Comparison of ENCODE assay signal across 1 cellular context in the genomic region with DNA sequence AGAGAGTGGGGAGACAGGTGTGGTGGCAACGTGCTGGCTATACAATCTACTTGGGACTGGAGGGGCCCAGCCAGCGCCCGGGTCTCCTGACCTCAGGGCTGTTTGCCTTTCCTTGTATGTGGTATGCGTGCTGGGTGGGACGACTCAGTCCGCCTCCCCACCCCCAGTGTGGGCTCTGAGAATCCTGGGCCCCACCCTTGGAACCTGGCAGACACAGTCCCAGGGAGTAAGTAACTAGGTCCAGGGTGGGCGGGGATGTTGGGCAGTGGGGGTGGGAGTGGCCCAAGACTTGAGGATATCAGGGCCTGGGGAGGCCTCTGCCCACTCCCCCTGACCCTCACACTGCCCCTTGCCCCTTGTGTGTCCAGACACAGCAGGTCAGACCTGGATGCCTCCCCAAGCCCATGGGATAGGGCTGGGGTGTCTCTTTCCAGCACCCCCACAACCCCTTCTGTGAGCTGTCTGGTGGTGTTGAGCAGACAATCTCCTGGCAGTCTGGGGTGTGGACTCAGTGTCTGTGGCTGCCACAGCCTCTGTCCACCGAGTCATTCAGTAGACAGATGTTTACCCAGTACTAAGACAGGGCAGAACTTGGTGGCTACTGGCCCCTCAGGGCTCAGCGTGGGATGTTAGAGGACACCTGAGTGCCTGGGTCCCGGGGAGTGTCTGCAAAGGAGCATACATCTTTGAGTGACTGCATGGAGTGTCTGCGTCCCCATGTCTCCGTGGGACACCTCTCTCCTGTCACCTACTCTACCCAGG.
TF ChIP-seq lines count a peak whose summit lies in the region.

No MANE protein-coding gene starts in this region.

TF ChIP-seq in HepG2, 621 proteins besides CTCF, POLR2A, EP300 and RAD21 (continued from another document and continues in another):
- TF ChIP-seq, protein P1, sequence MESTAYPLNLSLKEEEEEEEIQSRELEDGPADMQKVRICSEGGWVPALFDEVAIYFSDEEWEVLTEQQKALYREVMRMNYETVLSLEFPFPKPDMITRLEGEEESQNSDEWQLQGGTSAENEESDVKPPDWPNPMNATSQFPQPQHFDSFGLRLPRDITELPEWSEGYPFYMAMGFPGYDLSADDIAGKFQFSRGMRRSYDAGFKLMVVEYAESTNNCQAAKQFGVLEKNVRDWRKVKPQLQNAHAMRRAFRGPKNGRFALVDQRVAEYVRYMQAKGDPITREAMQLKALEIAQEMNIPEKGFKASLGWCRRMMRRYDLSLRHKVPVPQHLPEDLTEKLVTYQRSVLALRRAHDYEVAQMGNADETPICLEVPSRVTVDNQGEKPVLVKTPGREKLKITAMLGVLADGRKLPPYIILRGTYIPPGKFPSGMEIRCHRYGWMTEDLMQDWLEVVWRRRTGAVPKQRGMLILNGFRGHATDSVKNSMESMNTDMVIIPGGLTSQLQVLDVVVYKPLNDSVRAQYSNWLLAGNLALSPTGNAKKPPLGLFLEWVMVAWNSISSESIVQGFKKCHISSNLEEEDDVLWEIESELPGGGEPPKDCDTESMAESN (CRISPR knock-in tag; conservative IDR thresholded peaks at IDR 0.05): 0 out of 2 replicates have a peak, but pooled peaks have one; percentile 31
- TF ChIP-seq SNRNP70 (IDR thresholded peaks at IDR 0.05; ENCODE audit: low read depth, low read length) (no peak), ZNF737 (CRISPR knock-in tag; IDR thresholded peaks at IDR 0.05; ENCODE audit: borderline replicate concordance) (no peak), ZBTB20 (CRISPR knock-in tag; IDR thresholded peaks at IDR 0.05; ENCODE audit: borderline replicate concordance, low read depth) (0 out of 2 replicates have a peak, but pooled peaks have one; percentile 24), ZNF335 (CRISPR knock-in tag; IDR thresholded peaks at IDR 0.05) (no peak), KDM4B (CRISPR knock-in tag; IDR thresholded peaks at IDR 0.05) (no peak), KDM1A (CRISPR knock-in tag; IDR thresholded peaks at IDR 0.05) (no peak), ZNF605 (CRISPR knock-in tag; IDR thresholded peaks at IDR 0.05) (no peak), ZNF329 (CRISPR knock-in tag; IDR thresholded peaks at IDR 0.05; ENCODE audit: low read depth) (no peak), NCOA5 (CRISPR knock-in tag; IDR thresholded peaks at IDR 0.05) (no peak), TEAD2 (CRISPR knock-in tag; IDR thresholded peaks at IDR 0.05) (no peak), RFX5 (IDR thresholded peaks at IDR 0.05; ENCODE audit: low read depth, low read length) (no peak), SP5 (CRISPR knock-in tag; IDR thresholded peaks at IDR 0.05; ENCODE audit: borderline replicate concordance, low read depth) (peak; percentile 20; the same call in 1 of the 2 replicates), RFXAP (CRISPR knock-in tag; IDR thresholded peaks at IDR 0.05; ENCODE audit: borderline replicate concordance) (no peak), TGIF2 (CRISPR knock-in tag; IDR thresholded peaks at IDR 0.05) (peak; percentile 44; the same call in 1 of the 2 replicates), PITX1 (CRISPR knock-in tag; IDR thresholded peaks at IDR 0.05) (no peak), ZSCAN30 (CRISPR knock-in tag; IDR thresholded peaks at IDR 0.05) (no peak), KDM2A (CRISPR knock-in tag; IDR thresholded peaks at IDR 0.05; ENCODE audit: borderline replicate concordance, low read depth) (no peak), ZNF260 (CRISPR knock-in tag; IDR thresholded peaks at IDR 0.05; ENCODE audit: borderline replicate concordance, low read depth) (no peak), ZNF883 (CRISPR knock-in tag; IDR thresholded peaks at IDR 0.05; ENCODE audit: not compliant biosample characterization) (no peak), IRF2 (CRISPR knock-in tag; IDR thresholded peaks at IDR 0.05) (peak; percentile 6; the same call in 1 of the 2 replicates), ATF7 (IDR thresholded peaks at IDR 0.05) (no peak), ATF7 (CRISPR knock-in tag; IDR thresholded peaks at IDR 0.05) (no peak), POLR2AphosphoS5 (IDR thresholded peaks at IDR 0.05; ENCODE audit: low read depth, low read length) (no peak), KLF6 (CRISPR knock-in tag; IDR thresholded peaks at IDR 0.05) (no peak), ZNF781 (CRISPR knock-in tag; IDR thresholded peaks at IDR 0.05; ENCODE audit: borderline replicate concordance, not compliant biosample characterization) (no peak), DMAP1 (CRISPR knock-in tag; IDR thresholded peaks at IDR 0.05) (no peak), SOX6 (IDR thresholded peaks at IDR 0.05) (no peak), SOX6 (CRISPR knock-in tag; IDR thresholded peaks at IDR 0.05) (no peak), REXO4 (CRISPR knock-in tag; IDR thresholded peaks at IDR 0.05; ENCODE audit: borderline replicate concordance) (no peak), U2AF1 (optimal IDR thresholded peaks at IDR 0.05; ENCODE audit: low read depth, low read length) (no peak), HDAC2 (CRISPR knock-in tag; IDR thresholded peaks at IDR 0.05) (no peak), PCBP2 (optimal IDR thresholded peaks at IDR 0.05; ENCODE audit: low read depth, low read length, poor library complexity, severe bottlenecking) (no peak), ZNF709 (CRISPR knock-in tag; IDR thresholded peaks at IDR 0.05) (no peak)
- TF ChIP-seq, protein P2, sequence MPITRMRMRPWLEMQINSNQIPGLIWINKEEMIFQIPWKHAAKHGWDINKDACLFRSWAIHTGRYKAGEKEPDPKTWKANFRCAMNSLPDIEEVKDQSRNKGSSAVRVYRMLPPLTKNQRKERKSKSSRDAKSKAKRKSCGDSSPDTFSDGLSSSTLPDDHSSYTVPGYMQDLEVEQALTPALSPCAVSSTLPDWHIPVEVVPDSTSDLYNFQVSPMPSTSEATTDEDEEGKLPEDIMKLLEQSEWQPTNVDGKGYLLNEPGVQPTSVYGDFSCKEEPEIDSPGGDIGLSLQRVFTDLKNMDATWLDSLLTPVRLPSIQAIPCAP (CRISPR knock-in tag; IDR thresholded peaks at IDR 0.05; ENCODE audit: low read depth): no peak; the same call in 1 of the 2 replicates
- TF ChIP-seq, protein P3, sequence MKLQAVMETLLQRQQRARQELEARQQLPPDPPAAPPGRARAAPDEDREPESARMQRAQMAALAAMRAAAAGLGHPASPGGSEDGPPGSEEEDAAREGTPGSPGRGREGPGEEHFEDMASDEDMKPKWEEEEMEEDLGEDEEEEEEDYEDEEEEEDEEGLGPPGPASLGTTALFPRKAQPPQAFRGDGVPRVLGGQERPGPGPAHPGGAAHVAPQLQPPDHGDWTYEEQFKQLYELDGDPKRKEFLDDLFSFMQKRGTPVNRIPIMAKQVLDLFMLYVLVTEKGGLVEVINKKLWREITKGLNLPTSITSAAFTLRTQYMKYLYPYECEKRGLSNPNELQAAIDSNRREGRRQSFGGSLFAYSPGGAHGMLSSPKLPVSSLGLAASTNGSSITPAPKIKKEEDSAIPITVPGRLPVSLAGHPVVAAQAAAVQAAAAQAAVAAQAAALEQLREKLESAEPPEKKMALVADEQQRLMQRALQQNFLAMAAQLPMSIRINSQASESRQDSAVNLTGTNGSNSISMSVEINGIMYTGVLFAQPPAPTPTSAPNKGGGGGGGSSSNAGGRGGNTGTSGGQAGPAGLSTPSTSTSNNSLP (IDR thresholded peaks at IDR 0.05; ENCODE audit: low read depth, low read length): no peak
- TF ChIP-seq, protein P4, sequence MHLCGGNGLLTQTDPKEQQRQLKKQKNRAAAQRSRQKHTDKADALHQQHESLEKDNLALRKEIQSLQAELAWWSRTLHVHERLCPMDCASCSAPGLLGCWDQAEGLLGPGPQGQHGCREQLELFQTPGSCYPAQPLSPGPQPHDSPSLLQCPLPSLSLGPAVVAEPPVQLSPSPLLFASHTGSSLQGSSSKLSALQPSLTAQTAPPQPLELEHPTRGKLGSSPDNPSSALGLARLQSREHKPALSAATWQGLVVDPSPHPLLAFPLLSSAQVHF (CRISPR knock-in tag; IDR thresholded peaks at IDR 0.05): no peak
- TF ChIP-seq, protein P5, sequence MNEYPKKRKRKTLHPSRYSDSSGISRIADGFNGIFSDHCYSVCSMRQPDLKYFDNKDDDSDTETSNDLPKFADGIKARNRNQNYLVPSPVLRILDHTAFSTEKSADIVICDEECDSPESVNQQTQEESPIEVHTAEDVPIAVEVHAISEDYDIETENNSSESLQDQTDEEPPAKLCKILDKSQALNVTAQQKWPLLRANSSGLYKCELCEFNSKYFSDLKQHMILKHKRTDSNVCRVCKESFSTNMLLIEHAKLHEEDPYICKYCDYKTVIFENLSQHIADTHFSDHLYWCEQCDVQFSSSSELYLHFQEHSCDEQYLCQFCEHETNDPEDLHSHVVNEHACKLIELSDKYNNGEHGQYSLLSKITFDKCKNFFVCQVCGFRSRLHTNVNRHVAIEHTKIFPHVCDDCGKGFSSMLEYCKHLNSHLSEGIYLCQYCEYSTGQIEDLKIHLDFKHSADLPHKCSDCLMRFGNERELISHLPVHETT (CRISPR knock-in tag; conservative IDR thresholded peaks at IDR 0.05): no peak
- TF ChIP-seq, protein P6, sequence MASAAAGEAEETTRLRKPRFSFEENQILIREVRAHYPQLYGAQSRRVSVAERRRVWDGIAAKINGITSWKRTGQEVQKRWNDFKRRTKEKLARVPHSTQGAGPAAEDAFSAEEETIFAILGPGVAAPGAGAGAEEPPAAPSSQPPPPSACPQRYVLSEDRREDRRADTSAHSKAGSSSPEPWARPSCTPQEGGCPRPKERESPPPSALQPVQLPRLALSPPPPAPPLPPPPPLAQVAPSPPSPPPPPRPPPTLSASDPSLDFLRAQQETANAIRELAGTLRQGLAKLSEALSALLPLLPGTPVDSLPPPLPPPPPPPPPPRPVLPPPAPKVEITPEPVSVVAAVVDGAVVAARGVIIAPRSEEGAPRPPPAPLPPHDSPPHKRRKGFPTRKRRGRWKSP (CRISPR knock-in tag; IDR thresholded peaks at IDR 0.05): no peak
- TF ChIP-seq, protein P7, sequence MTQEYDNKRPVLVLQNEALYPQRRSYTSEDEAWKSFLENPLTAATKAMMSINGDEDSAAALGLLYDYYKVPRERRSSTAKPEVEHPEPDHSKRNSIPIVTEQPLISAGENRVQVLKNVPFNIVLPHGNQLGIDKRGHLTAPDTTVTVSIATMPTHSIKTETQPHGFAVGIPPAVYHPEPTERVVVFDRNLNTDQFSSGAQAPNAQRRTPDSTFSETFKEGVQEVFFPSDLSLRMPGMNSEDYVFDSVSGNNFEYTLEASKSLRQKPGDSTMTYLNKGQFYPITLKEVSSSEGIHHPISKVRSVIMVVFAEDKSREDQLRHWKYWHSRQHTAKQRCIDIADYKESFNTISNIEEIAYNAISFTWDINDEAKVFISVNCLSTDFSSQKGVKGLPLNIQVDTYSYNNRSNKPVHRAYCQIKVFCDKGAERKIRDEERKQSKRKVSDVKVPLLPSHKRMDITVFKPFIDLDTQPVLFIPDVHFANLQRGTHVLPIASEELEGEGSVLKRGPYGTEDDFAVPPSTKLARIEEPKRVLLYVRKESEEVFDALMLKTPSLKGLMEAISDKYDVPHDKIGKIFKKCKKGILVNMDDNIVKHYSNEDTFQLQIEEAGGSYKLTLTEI (CRISPR knock-in tag; conservative IDR thresholded peaks at IDR 0.05): no peak
- TF ChIP-seq, protein P8, sequence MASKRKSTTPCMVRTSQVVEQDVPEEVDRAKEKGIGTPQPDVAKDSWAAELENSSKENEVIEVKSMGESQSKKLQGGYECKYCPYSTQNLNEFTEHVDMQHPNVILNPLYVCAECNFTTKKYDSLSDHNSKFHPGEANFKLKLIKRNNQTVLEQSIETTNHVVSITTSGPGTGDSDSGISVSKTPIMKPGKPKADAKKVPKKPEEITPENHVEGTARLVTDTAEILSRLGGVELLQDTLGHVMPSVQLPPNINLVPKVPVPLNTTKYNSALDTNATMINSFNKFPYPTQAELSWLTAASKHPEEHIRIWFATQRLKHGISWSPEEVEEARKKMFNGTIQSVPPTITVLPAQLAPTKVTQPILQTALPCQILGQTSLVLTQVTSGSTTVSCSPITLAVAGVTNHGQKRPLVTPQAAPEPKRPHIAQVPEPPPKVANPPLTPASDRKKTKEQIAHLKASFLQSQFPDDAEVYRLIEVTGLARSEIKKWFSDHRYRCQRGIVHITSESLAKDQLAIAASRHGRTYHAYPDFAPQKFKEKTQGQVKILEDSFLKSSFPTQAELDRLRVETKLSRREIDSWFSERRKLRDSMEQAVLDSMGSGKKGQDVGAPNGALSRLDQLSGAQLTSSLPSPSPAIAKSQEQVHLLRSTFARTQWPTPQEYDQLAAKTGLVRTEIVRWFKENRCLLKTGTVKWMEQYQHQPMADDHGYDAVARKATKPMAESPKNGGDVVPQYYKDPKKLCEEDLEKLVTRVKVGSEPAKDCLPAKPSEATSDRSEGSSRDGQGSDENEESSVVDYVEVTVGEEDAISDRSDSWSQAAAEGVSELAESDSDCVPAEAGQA (IDR thresholded peaks at IDR 0.05; ENCODE audit: low read depth): no peak
- TF ChIP-seq, protein P8 (CRISPR knock-in tag; IDR thresholded peaks at IDR 0.05; ENCODE audit: borderline replicate concordance): no peak
- TF ChIP-seq, protein P9, sequence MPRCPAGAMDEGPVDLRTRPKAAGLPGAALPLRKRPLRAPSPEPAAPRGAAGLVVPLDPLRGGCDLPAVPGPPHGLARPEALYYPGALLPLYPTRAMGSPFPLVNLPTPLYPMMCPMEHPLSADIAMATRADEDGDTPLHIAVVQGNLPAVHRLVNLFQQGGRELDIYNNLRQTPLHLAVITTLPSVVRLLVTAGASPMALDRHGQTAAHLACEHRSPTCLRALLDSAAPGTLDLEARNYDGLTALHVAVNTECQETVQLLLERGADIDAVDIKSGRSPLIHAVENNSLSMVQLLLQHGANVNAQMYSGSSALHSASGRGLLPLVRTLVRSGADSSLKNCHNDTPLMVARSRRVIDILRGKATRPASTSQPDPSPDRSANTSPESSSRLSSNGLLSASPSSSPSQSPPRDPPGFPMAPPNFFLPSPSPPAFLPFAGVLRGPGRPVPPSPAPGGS (CRISPR knock-in tag; IDR thresholded peaks at IDR 0.05): no peak
